ENCODE assay signal across 8 cellular contexts in the genomic region with DNA sequence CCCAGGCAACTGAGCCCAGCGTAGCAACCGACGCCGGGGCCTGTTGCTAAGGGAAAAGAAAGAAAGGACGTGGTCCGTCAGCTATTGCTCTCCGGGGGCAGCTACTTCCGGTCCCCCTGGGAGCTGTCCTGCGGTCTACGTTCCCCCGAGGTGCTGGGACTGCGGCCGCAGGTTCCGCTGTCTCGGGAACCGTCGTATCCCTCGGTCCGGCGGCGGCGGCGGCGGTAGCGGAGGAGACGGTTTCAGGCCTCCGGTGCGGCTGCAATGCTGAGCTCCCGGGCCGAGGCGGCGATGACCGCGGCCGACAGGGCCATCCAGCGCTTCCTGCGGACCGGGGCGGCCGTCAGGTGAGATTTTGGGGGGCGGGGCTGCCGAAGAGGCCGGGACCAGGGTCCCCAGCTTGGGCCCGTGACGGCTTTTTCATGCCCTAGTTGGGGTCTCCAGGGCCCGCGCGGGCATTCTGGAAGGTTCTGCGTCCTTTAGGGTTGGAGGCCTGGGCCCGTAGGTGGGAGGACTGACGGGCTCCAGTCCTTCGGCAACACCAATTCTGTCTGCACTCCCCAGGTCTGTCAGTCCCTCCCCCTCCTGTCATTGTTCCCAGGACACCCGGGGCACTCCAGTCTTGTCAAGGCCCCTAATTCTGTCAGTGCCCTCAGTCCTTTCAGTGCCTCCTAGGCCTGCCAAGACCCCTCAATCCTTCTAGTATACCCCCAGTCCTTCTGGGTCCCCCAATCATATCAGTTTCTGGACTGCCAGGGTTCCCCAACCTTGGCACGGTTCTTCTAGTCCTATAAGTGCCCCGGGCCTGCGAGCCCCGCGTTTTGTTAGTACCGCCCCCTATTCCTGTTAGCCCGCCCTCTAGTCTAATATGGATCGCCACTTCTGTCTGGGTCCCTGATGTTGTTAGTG. TPM values are rescaled to one million over a fixed set of nuclear protein-coding genes. Genes with fewer than 3 reads are reported as not detected.
A peak's percentile ranks its signal among the peaks of the same experiment; 100 is the strongest.
DNase-seq lines count a peak whose midpoint lies in the region; ATAC-seq lines count a peak whose summit lies in the region.

A gene with protein sequence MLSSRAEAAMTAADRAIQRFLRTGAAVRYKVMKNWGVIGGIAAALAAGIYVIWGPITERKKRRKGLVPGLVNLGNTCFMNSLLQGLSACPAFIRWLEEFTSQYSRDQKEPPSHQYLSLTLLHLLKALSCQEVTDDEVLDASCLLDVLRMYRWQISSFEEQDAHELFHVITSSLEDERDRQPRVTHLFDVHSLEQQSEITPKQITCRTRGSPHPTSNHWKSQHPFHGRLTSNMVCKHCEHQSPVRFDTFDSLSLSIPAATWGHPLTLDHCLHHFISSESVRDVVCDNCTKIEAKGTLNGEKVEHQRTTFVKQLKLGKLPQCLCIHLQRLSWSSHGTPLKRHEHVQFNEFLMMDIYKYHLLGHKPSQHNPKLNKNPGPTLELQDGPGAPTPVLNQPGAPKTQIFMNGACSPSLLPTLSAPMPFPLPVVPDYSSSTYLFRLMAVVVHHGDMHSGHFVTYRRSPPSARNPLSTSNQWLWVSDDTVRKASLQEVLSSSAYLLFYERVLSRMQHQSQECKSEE (plus strand): TSS at position 162 of the 909 bp plus-strand sequence. CDS start 103 bp downstream, at position 265.

- DNase-seq in COLO829 (ENCODE audit: low spot score) (peak; percentile 98), HS-27A (ENCODE audit: low read depth) (peak; percentile 55), NOMO-1 (lab: John Stamatoyannopoulos, UW; ENCODE audit: unreplicated experiment in 2 of 2) (peak; percentile 69 to 76)
- peak; percentile 64 for DNase-seq in activated CD8-positive, alpha-beta memory T cell treated with anti-CD3 and anti-CD28 coated beads, Interleukin-2, amount 50 U/mL, for 1 hour (ENCODE audit: extremely low read depth)
- peak; percentile 78 for DNase-seq in stimulated activated CD8-positive, alpha-beta memory T cell treated with anti-CD3 and anti-CD28 coated beads, Interleukin-15, amount 100 ng/mL, for 1 hour (ENCODE audit: low read depth)

- H3K4me1 ChIP-seq in mesodermal cell (ENCODE audit: control insufficient read depth, insufficient read depth, low read length, poor library complexity, severe bottlenecking), result no peaks in the 10 kb centered on the region

- 0% methylated on average over 46 to 50 of the region's 61 CpGs for WGBS in mesodermal cell (ENCODE audit: insufficient coverage in 2 of 2), 2 experiments

- in situ Hi-C loops in endometrial microvascular endothelial cells (cut with HindIII; ENCODE audit: inconsistent ontology term, low pct_unique_long_range_greater_than_20kb, low sequenced_read_pairs), result no loop called here

- H3K36me3 ChIP-seq in mesodermal cell (ENCODE audit: control insufficient read depth, insufficient read depth, low read length), result peaks cover 2% of the 10 kb centered on the region

- H3K27ac ChIP-seq in mesodermal cell (ENCODE audit: low read depth, low read length, severe bottlenecking), result peak within 1 kb of the TSS; percentile 64

- H3K9me3 ChIP-seq in mesodermal cell (ENCODE audit: control insufficient read depth, low read length), result no peaks in the 10 kb centered on the region

- peak within 1 kb of the TSS; percentile 94 for H3K4me3 ChIP-seq in mesodermal cell (ENCODE audit: extremely low read depth, insufficient read depth, low read length, poor library complexity, severe bottlenecking)

- ATAC-seq in GM19468 (IDR thresholded peaks at IDR 0.05; ENCODE audit: extremely low read depth, unreplicated experiment), result peak; percentile 52

RNA-seq across cellular contexts. Expression of the gene that starts here (rescaled TPM):
- total RNA-seq in endometrial microvascular endothelial cells (ENCODE audit: inconsistent ontology term), result 17.5 TPM
- polyA plus RNA-seq in mesodermal cell (2013, experiment 1 of 2), result 16.7 TPM
- 14.5 TPM for polyA plus RNA-seq in mesodermal cell (2013, experiment 2 of 2)

Comparison
In these comparisons a context has a peak if more than half of its experiments do, and no peak if none do; other contexts are left out.
1. Peak in every context shown above with its lines: DNase-seq, ATAC-seq, H3K4me3 ChIP-seq and H3K27ac ChIP-seq.